ENCODE assay signal across 28 cellular contexts in the genomic region with DNA sequence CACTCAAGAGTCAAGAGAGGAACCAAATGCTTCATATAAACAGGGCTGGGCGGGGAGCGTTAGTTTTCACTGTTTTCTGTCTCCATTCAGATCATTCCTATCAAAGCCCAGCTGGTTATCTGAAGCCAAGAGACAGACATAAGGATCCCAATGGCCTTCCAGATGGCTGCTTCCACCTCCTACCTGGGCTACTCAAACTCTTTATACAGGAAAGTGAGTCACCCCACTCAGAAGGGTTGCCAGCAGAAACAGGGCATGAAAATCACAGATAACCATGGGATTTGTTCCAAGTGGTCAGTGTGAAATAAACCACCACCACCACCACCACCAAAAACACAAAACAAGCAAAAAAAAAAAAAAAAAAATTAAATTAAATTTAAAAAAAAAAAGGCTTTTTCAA. TPM values are rescaled to one million over a fixed set of nuclear protein-coding genes. Genes with fewer than 3 reads are reported as not detected.
DNase-seq lines count a peak whose midpoint lies in the region; ATAC-seq and TF ChIP-seq lines count a peak whose summit lies in the region.
"Had no signal": no experiment of that assay in that cellular context is flagged by ENCODE, and none has a peak within 500 bp of the region (broad histone marks: within the 10 kb centered on the region; RNA-seq: fewer than 3 reads in every experiment).

No MANE protein-coding gene starts in this region.

- no peaks in the 10 kb centered on the region for H3K36me3 Mint-ChIP-seq in activated CD4-positive, alpha-beta memory T cell treated with anti-CD3 and anti-CD28 coated beads, Interleukin-2, amount 10 ng/mL, durations not matched to agents 7 days and 5 days (ENCODE audit: low read depth)
- H3K36me3 Mint-ChIP-seq in progenitor cell of endocrine pancreas (ENCODE audit: insufficient read depth), result no peaks in the 10 kb centered on the region
- H3K36me3 Mint-ChIP-seq: CD8-positive, alpha-beta T cell had no signal

- no peak for ATAC-seq in HG03521 (IDR thresholded peaks at IDR 0.05; ENCODE audit: unreplicated experiment)
- ATAC-seq in HG03039 (IDR thresholded peaks at IDR 0.05; ENCODE audit: unreplicated experiment), result no peak
- ATAC-seq: CD8-positive, alpha-beta T cell; heart left ventricle; stimulated activated naive CD8-positive, alpha-beta T cell treated with anti-CD3 and anti-CD28 coated beads, Interleukin-15, amount 100 ng/mL, for 72 hours had no signal

- H3K9me3 Mint-ChIP-seq in activated CD4-positive, alpha-beta memory T cell treated with anti-CD3 and anti-CD28 coated beads, Interleukin-2, amount 10 ng/mL, durations not matched to agents 7 days and 5 days, result no peaks in the 10 kb centered on the region
- no peaks in the 10 kb centered on the region for H3K9me3 Mint-ChIP-seq in progenitor cell of endocrine pancreas (ENCODE audit: low read depth)
- H3K9me3 Mint-ChIP-seq: CD8-positive, alpha-beta T cell; stimulated activated naive CD8-positive, alpha-beta T cell treated with anti-CD3 and anti-CD28 coated beads, Interleukin-15, amount 100 ng/mL, for 72 hours; T-helper 2 cell treated with Interferon-gamma antibody and Interleukin-4, amounts not matched to agents 5 μg/mL and 100 μg/mL, for 36 hours had no signal

- DNase-seq in DMS 273 treated with DMSO at 0.1 percent for 48 hours (lab: John Stamatoyannopoulos, UW), result peak; percentile 48
- DNase-seq in MG63, result peak; percentile 28
- peak; percentile 59 for DNase-seq in astrocyte of the hippocampus (ENCODE audit: low read depth, low spot score)
- DNase-seq in glomerular visceral epithelial cell (ENCODE audit: extremely low spot score), result peak; percentile 34
- no peak for DNase-seq in activated CD4-positive, alpha-beta memory T cell treated with anti-CD3 and anti-CD28 coated beads, Interleukin-2, amount 10 ng/mL, durations not matched to agents 7 days and 5 days
- no peak for DNase-seq in progenitor cell of endocrine pancreas (ENCODE audit: low spot score, unreplicated experiment)
- DNase-seq: activated CD4-positive, alpha-beta T cell treated with anti-CD3 and anti-CD28 coated beads for 4 hours; activated gamma-delta T cell treated with Interleukin-2 at 50 U/mL for 16 hours; activated T-cell treated with anti-CD3 and anti-CD28 coated beads, Interleukin-2, amount 50 U/mL, for 1 hour; CD8-positive, alpha-beta T cell; HCEC 1CT; heart left ventricle; kidney; NCI-H1092; NCI-H187; NCI-H82; nephron progenitor cell; Right ventricle myocardium superior; small intestine; stimulated activated naive CD8-positive, alpha-beta T cell treated with anti-CD3 and anti-CD28 coated beads, Interleukin-15, amount 100 ng/mL, for 72 hours; tibial artery had no signal

- no peaks in the 10 kb centered on the region for H3K9me3 ChIP-seq in MG63
- H3K9me3 ChIP-seq: tibial artery had no signal

- H3K36me3 ChIP-seq in MG63, result no peaks in the 10 kb centered on the region
- H3K36me3 ChIP-seq: heart left ventricle, tibial artery had no signal

- POLR2A ChIA-PET in activated CD4-positive, alpha-beta memory T cell treated with anti-CD3 and anti-CD28 coated beads, Interleukin-2, amount 10 ng/mL, durations not matched to agents 7 days and 5 days (lab: Charles Lee), result no interaction called here

- TF ChIP-seq CTCF in progenitor cell of endocrine pancreas (IDR thresholded peaks at IDR 0.05; ENCODE audit: unreplicated experiment), result no peak

- CTCF ChIA-PET in activated CD4-positive, alpha-beta memory T cell treated with anti-CD3 and anti-CD28 coated beads, Interleukin-2, amount 10 ng/mL, durations not matched to agents 7 days and 5 days (lab: Charles Lee), result no interaction called here

- H3K27me3 Mint-ChIP-seq in activated CD4-positive, alpha-beta memory T cell treated with anti-CD3 and anti-CD28 coated beads, Interleukin-2, amount 10 ng/mL, durations not matched to agents 7 days and 5 days, result peaks cover 26% of the 10 kb centered on the region
- H3K27me3 Mint-ChIP-seq in progenitor cell of endocrine pancreas, result peaks cover 3% of the 10 kb centered on the region

- no peaks in the 10 kb centered on the region for H3K27me3 ChIP-seq in MG63

- no peak overlapping the region for H3K27ac Mint-ChIP-seq in activated CD4-positive, alpha-beta memory T cell treated with anti-CD3 and anti-CD28 coated beads, Interleukin-2, amount 10 ng/mL, durations not matched to agents 7 days and 5 days
- no peak overlapping the region for H3K27ac Mint-ChIP-seq in progenitor cell of endocrine pancreas
- H3K27ac Mint-ChIP-seq: B cell; CD8-positive, alpha-beta T cell; nephron progenitor cell; stimulated activated naive CD8-positive, alpha-beta T cell treated with anti-CD3 and anti-CD28 coated beads, Interleukin-15, amount 100 ng/mL, for 72 hours; T-helper 2 cell treated with Interferon-gamma antibody and Interleukin-4, amounts not matched to agents 5 μg/mL and 100 μg/mL, for 36 hours had no signal

- no peaks in the 10 kb centered on the region for H3K4me1 Mint-ChIP-seq in activated CD4-positive, alpha-beta memory T cell treated with anti-CD3 and anti-CD28 coated beads, Interleukin-2, amount 10 ng/mL, durations not matched to agents 7 days and 5 days
- H3K4me1 Mint-ChIP-seq in progenitor cell of endocrine pancreas (ENCODE audit: low read depth), result no peaks in the 10 kb centered on the region
- H3K4me1 Mint-ChIP-seq: B cell; stimulated activated naive CD8-positive, alpha-beta T cell treated with anti-CD3 and anti-CD28 coated beads, Interleukin-15, amount 100 ng/mL, for 72 hours had no signal

- no peak overlapping the region for H3K4me3 Mint-ChIP-seq in activated CD4-positive, alpha-beta memory T cell treated with anti-CD3 and anti-CD28 coated beads, Interleukin-2, amount 10 ng/mL, durations not matched to agents 7 days and 5 days
- no peak overlapping the region for H3K4me3 Mint-ChIP-seq in progenitor cell of endocrine pancreas (ENCODE audit: low read depth)
- H3K4me3 Mint-ChIP-seq: B cell; CD8-positive, alpha-beta T cell; nephron progenitor cell; stimulated activated naive CD8-positive, alpha-beta T cell treated with anti-CD3 and anti-CD28 coated beads, Interleukin-15, amount 100 ng/mL, for 72 hours; T-helper 2 cell treated with Interferon-gamma antibody and Interleukin-4, amounts not matched to agents 5 μg/mL and 100 μg/mL, for 36 hours had no signal

- no peak overlapping the region for H3K4me3 ChIP-seq in MG63
- H3K4me3 ChIP-seq: heart left ventricle, lung, tibial artery had no signal

RNA-seq across cellular contexts. Expression of gene PRSS3, which starts 5.5 kb away (rescaled TPM):
- total RNA-seq in MG63 (2014; rRNA removed; shearing (Covaris generic); ENCODE audit: low replicate concordance), result not detected in 2 replicates
- not detected for total RNA-seq in activated CD4-positive, alpha-beta memory T cell treated with anti-CD3 and anti-CD28 coated beads, Interleukin-2, amount 10 ng/mL, durations not matched to agents 7 days and 5 days
- not detected in 2 replicates for total RNA-seq in progenitor cell of endocrine pancreas
- total RNA-seq: A673; B cell; CD8-positive, alpha-beta T cell; osteocyte; Right ventricle myocardium superior had no signal

RNA-seq across cellular contexts. Expression of gene UBE2R2, which starts 16.1 kb away (rescaled TPM):
- total RNA-seq in MG63 (2014; rRNA removed; shearing (Covaris generic); ENCODE audit: low replicate concordance), result 15.1 and 16.5 TPM in 2 replicates
- 10 to 100 TPM; 35.8 to 37.7 TPM for total RNA-seq in activated CD4-positive, alpha-beta memory T cell treated with anti-CD3 and anti-CD28 coated beads, Interleukin-2, amount 10 ng/mL, durations not matched to agents 7 days and 5 days
- total RNA-seq in progenitor cell of endocrine pancreas, result 72.0 and 72.8 TPM in 2 replicates

Comparison
In these comparisons a context has a peak if more than half of its experiments do, and no peak if none do; other contexts are left out.
1. DNase-seq: peak in DMS 273 treated with DMSO at 0.1 percent for 48 hours (single experiment), MG63 (single experiment), astrocyte of the hippocampus (single experiment) and glomerular visceral epithelial cell (single experiment); none in activated CD4-positive, alpha-beta memory T cell treated with anti-CD3 and anti-CD28 coated beads, Interleukin-2, amount 10 ng/mL, durations not matched to agents 7 days and 5 days (single experiment) and progenitor cell of endocrine pancreas (single experiment).